Comparison of ENCODE assay signal across 32 cellular contexts in genomic region chrX:140983730-140984129, GRCh38. TPM values are rescaled to one million over a fixed set of nuclear protein-coding genes. Genes with fewer than 3 reads are reported as not detected.
"Had no signal": no experiment of that assay in that cellular context is flagged by ENCODE, and none has a peak within 500 bp of the region (broad histone marks: within the 10 kb centered on the region; RNA-seq: fewer than 3 reads in every experiment).

No MANE protein-coding gene starts in this region.

- H3K27ac ChIP-seq: dorsolateral prefrontal cortex, gastrocnemius medialis, ovary, right lobe of liver, suprapubic skin, transverse colon, upper lobe of right lung, uterus had no signal

- H3K4me3 Mint-ChIP-seq: naive thymus-derived CD4-positive, alpha-beta T cell; nephron progenitor cell; stimulated activated naive CD8-positive, alpha-beta T cell treated with anti-CD3 and anti-CD28 coated beads, Interleukin-15, amount 100 ng/mL, for 72 hours had no signal

- H3K9me3 Mint-ChIP-seq: stimulated activated naive CD8-positive, alpha-beta T cell treated with anti-CD3 and anti-CD28 coated beads, Interleukin-15, amount 100 ng/mL, for 72 hours had no signal

- H3K36me3 ChIP-seq: gastrocnemius medialis, ovary, right lobe of liver, suprapubic skin, transverse colon, upper lobe of right lung, uterus had no signal

- H3K27me3 ChIP-seq: gastrocnemius medialis, ovary, right lobe of liver, suprapubic skin, transverse colon, upper lobe of right lung, uterus had no signal

- H3K27me3 Mint-ChIP-seq: naive thymus-derived CD4-positive, alpha-beta T cell; stimulated activated naive CD8-positive, alpha-beta T cell treated with anti-CD3 and anti-CD28 coated beads, Interleukin-15, amount 100 ng/mL, for 72 hours had no signal

- H3K27ac Mint-ChIP-seq: naive thymus-derived CD4-positive, alpha-beta T cell; nephron progenitor cell; stimulated activated naive CD8-positive, alpha-beta T cell treated with anti-CD3 and anti-CD28 coated beads, Interleukin-15, amount 100 ng/mL, for 72 hours had no signal

- H3K9me3 ChIP-seq: gastrocnemius medialis, ovary, right lobe of liver, suprapubic skin, transverse colon, upper lobe of right lung, uterus had no signal

- DNase-seq: dorsolateral prefrontal cortex; effector CD4-positive, alpha-beta T cell; foreskin fibroblast; gastrocnemius medialis; head of caudate nucleus; mesendoderm; midbrain; naive thymus-derived CD4-positive, alpha-beta T cell; nephron progenitor cell; nucleus accumbens; ovary; posterior cingulate gyrus; right lobe of liver; stimulated activated CD4-positive, alpha-beta T cell treated with anti-CD3 and anti-CD28 coated beads, Interleukin-12 subunit alpha, Interleukin-12 subunit beta, amount 100 ng/mL, for 4 hours; stimulated activated CD4-positive, alpha-beta T cell treated with anti-CD3 and anti-CD28 coated beads, Interleukin-1b, Interleukin-23, amount 100 ng/mL, for 48 hours; stimulated activated CD4-positive, alpha-beta T cell treated with anti-CD3 and anti-CD28 coated beads, Interleukin-4, amount 100 ng/mL, for 1 hour; stimulated activated CD8-positive, alpha-beta memory T cell treated with anti-CD3 and anti-CD28 coated beads, Interleukin-4, amount 100 ng/mL, for 48 hours; stimulated activated naive CD4-positive, alpha-beta T cell; stimulated activated naive CD8-positive, alpha-beta T cell treated with anti-CD3 and anti-CD28 coated beads, Interleukin-15, amount 100 ng/mL, for 72 hours; transverse colon; upper lobe of right lung; uterus had no signal

- H3K4me1 ChIP-seq: gastrocnemius medialis, right lobe of liver, suprapubic skin, transverse colon, upper lobe of right lung, uterus had no signal

- H3K4me3 ChIP-seq: dorsolateral prefrontal cortex, gastrocnemius medialis, ovary, right lobe of liver, smooth muscle cell, suprapubic skin, transverse colon, upper lobe of right lung, uterus had no signal

- H3K4me1 Mint-ChIP-seq: naive thymus-derived CD4-positive, alpha-beta T cell; stimulated activated naive CD8-positive, alpha-beta T cell treated with anti-CD3 and anti-CD28 coated beads, Interleukin-15, amount 100 ng/mL, for 72 hours had no signal

- H3K4me2 ChIP-seq: smooth muscle cell had no signal

- H3K36me3 Mint-ChIP-seq: naive thymus-derived CD4-positive, alpha-beta T cell had no signal

- ATAC-seq: gastrocnemius medialis; left lobe of liver; naive thymus-derived CD4-positive, alpha-beta T cell; stimulated activated naive CD8-positive, alpha-beta T cell treated with anti-CD3 and anti-CD28 coated beads, Interleukin-15, amount 100 ng/mL, for 72 hours; upper lobe of right lung had no signal

RNA-seq across cellular contexts. Expression of gene SPANXB1, which starts 18.7 kb away (rescaled TPM):
- total RNA-seq: dorsolateral prefrontal cortex; gastrocnemius medialis; glomerular endothelial cell; left lobe of liver; lower leg skin; lung microvascular endothelial cell; mucosa of gallbladder; naive thymus-derived CD4-positive, alpha-beta T cell; ovary; pulmonary artery endothelial cell; right lobe of liver; smooth muscle cell; suprapubic skin; transverse colon; upper lobe of right lung; uterus had no signal
- polyA plus RNA-seq: esophagus; keratinocyte; naive thymus-derived CD4-positive, alpha-beta T cell; ovary; smooth muscle cell had no signal
